In genomic region chr17:59332890-59333377, GRCh38 we compare ENCODE assay signal across 9 cellular contexts. TPM values are rescaled to one million over a fixed set of nuclear protein-coding genes. Genes with fewer than 3 reads are reported as not detected.
DNase-seq lines count a peak whose midpoint lies in the region; ATAC-seq, FAIRE-seq and TF ChIP-seq lines count a peak whose summit lies in the region.
"Had no signal": no experiment of that assay in that cellular context is flagged by ENCODE, and none has a peak within 500 bp of the region (broad histone marks: within the 10 kb centered on the region; RNA-seq: fewer than 3 reads in every experiment).

No MANE protein-coding gene starts in this region.

- H3K9me3 ChIP-seq in adrenal gland (replicated peaks in 1 of 3) (no peaks in the 10 kb centered on the region), iPS-18a (ENCODE audit: control insufficient read depth, low read depth, low read length) (no peaks in the 10 kb centered on the region), skeletal muscle satellite cell (replicated peaks; ENCODE audit: low read length) (no peaks in the 10 kb centered on the region)

- H3K4me3 Mint-ChIP-seq in activated CD4-positive, alpha-beta T cell treated with anti-CD3 and anti-CD28 coated beads for 36 hours, result peak overlapping the region; percentile 81

- POLR2A ChIA-PET in activated CD4-positive, alpha-beta T cell treated with anti-CD3 and anti-CD28 coated beads for 36 hours (lab: Charles Lee), result no interaction called here

- H3K27ac ChIP-seq in adrenal gland (peak overlapping the region in 4 of 5 donors; percentile 78 to 95 (median 94)), iPS-18a (ENCODE audit: low read length) (no peak overlapping the region)

- WGBS in adrenal gland, 4 donors, result 15 to 36% (median 29%) methylated on average over 7 to 8 of the region's 8 CpGs

- H3K36me3 ChIP-seq in adrenal gland (replicated peaks in 1 of 2), result no peaks in the 10 kb centered on the region
- H3K36me3 ChIP-seq in iPS-18a (ENCODE audit: control insufficient read depth, low read depth, low read length), result no peaks in the 10 kb centered on the region
- H3K36me3 ChIP-seq in skeletal muscle satellite cell (ENCODE audit: insufficient read depth, low read length), result no peaks in the 10 kb centered on the region

- H3K4me3 ChIP-seq in adrenal gland (peak overlapping the region in 3 of 4 donors; percentile 85 to 95 (median 90)), iPS-18a (ENCODE audit: low read length) (peak overlapping the region; percentile 63), skeletal muscle satellite cell (ENCODE audit: low read length) (peak overlapping the region; percentile 88)

- no peak for TF ChIP-seq POLR2A in adrenal gland (IDR thresholded peaks at IDR 0.05)

- H3K4me2 ChIP-seq in skeletal muscle satellite cell (ENCODE audit: low read length), result peak overlapping the region; percentile 94

- no peak for TF ChIP-seq CTCF in adrenal gland (IDR thresholded peaks at IDR 0.05)

- DNase-seq in activated CD4-positive, alpha-beta T cell treated with anti-CD3 and anti-CD28 coated beads for 36 hours, result peak; percentile 19
- no peak for DNase-seq in activated CD4-positive, alpha-beta T cell treated with anti-CD3 and anti-CD28 coated beads for 4 hours
- DNase-seq in adrenal gland (peak in 6 of 7 donors; percentile 32 to 76 (median 51)), NCI-H1417 (lab: John Stamatoyannopoulos, UW) (no peak), RCC 7860 (ENCODE audit: low spot score) (no peak)

- H3K9ac ChIP-seq in iPS-18a (ENCODE audit: low read length), result no peak overlapping the region
- peak overlapping the region; percentile 76 for H3K9ac ChIP-seq in skeletal muscle satellite cell (ENCODE audit: low read depth, low read length)

- intact Hi-C loops in activated CD4-positive, alpha-beta T cell treated with anti-CD3 and anti-CD28 coated beads for 36 hours (cut with DNase I, micrococcal nuclease), result loop anchor here (2.0 to 10.0 kb wide), 4 partner anchors 30 to 1262 kb away; partner anchors contain the start of gene TRIM37 (in 1 of the 2)
- intact Hi-C loops in adrenal gland (cut with DNase I), result loop anchor here (5.0 to 10.0 kb wide), 2 partner anchors 34 to 62 kb away; no protein-coding TSS in a partner anchor

- no peaks in the 10 kb centered on the region for H3K36me3 Mint-ChIP-seq in activated CD4-positive, alpha-beta T cell treated with anti-CD3 and anti-CD28 coated beads for 36 hours (ENCODE audit: low read depth)

- CTCF ChIA-PET in activated CD4-positive, alpha-beta T cell treated with anti-CD3 and anti-CD28 coated beads for 36 hours (lab: Charles Lee), result interaction anchor here (0.8 to 2.3 kb wide), 11 partner anchors 10 to 121 kb away, joined by 3 to 16 read pairs (median 5); no protein-coding TSS in a partner anchor

- H3K27me3 ChIP-seq in adrenal gland, result no peaks in the 10 kb centered on the region
- H3K27me3 ChIP-seq in iPS-18a (ENCODE audit: control insufficient read depth, insufficient read depth, low read length), result peaks cover 33% of the 10 kb centered on the region
- H3K27me3 ChIP-seq in skeletal muscle satellite cell (ENCODE audit: control insufficient read depth, insufficient read depth, low read length), result peaks cover 29% of the 10 kb centered on the region

- no peaks in the 10 kb centered on the region for H3K27me3 Mint-ChIP-seq in activated CD4-positive, alpha-beta T cell treated with anti-CD3 and anti-CD28 coated beads for 36 hours

- FAIRE-seq in RCC 7860 (lab: Jason Lieb, UNC), result no peak
- FAIRE-seq: G401.6 had no signal

- H3K27ac Mint-ChIP-seq in activated CD4-positive, alpha-beta T cell treated with anti-CD3 and anti-CD28 coated beads for 36 hours, result peak overlapping the region; percentile 75

- H3K9me3 Mint-ChIP-seq in activated CD4-positive, alpha-beta T cell treated with anti-CD3 and anti-CD28 coated beads for 36 hours (ENCODE audit: low read depth), result no peaks in the 10 kb centered on the region

- H3K4me1 ChIP-seq in adrenal gland (replicated peaks in 1 of 2) (peaks cover 31 to 46% of the 10 kb centered on the region in 2 donors), iPS-18a (ENCODE audit: control insufficient read depth, low read depth, low read length) (peaks cover 10% of the 10 kb centered on the region), skeletal muscle satellite cell (ENCODE audit: control insufficient read depth, insufficient read depth, low read length) (peaks cover 31% of the 10 kb centered on the region)

- peaks cover 57% of the 10 kb centered on the region for H3K4me1 Mint-ChIP-seq in activated CD4-positive, alpha-beta T cell treated with anti-CD3 and anti-CD28 coated beads for 36 hours

- no peak for ATAC-seq in activated CD4-positive, alpha-beta T cell treated with anti-CD3 and anti-CD28 coated beads for 36 hours
- ATAC-seq in HG03565 (IDR thresholded peaks at IDR 0.05; ENCODE audit: unreplicated experiment), result no peak

RNA-seq across cellular contexts. Expression of gene YPEL2, which starts 1.5 kb away (rescaled TPM):
- 1 to 10 TPM; 4.3 to 6.9 TPM for total RNA-seq in activated CD4-positive, alpha-beta T cell treated with anti-CD3 and anti-CD28 coated beads for 36 hours
- 10 to 100 TPM in 7 of 8 donors, 1 to 10 TPM in 1; 5.8 to 33.5 (median 28.4) TPM for total RNA-seq in adrenal gland
- 1 to 10 TPM; 6.0 to 7.9 (median 6.1) TPM for polyA plus RNA-seq in adrenal gland
- total RNA-seq in skeletal muscle satellite cell (2012; rRNA removed), result 8.7 and 9.4 TPM in 2 replicates

Comparison
In these comparisons a context has a peak if more than half of its experiments do, and no peak if none do; other contexts are left out.
1. DNase-seq: peak in activated CD4-positive, alpha-beta T cell treated with anti-CD3 and anti-CD28 coated beads for 36 hours (single experiment) and adrenal gland (6 of 7); none in activated CD4-positive, alpha-beta T cell treated with anti-CD3 and anti-CD28 coated beads for 4 hours (0 of 2), NCI-H1417 (0 of 3) and RCC 7860 (single experiment).
2. Peak in every context shown above with its lines, with median percentiles within 50 percentile points of each other: H3K4me3 ChIP-seq.